ENCODE assay signal across 8 cellular contexts in genomic region chr5:142816577-142816976, GRCh38. TPM values are rescaled to one million over a fixed set of nuclear protein-coding genes. Genes with fewer than 3 reads are reported as not detected.
DNase-seq lines count a peak whose midpoint lies in the region; ATAC-seq and TF ChIP-seq lines count a peak whose summit lies in the region.

No MANE protein-coding gene starts in this region.

- H3K9ac ChIP-seq in H9 (ENCODE audit: extremely low read depth, insufficient read length, low read length) (no peak overlapping the region), smooth muscle cell (ENCODE audit: low read depth) (no peak overlapping the region), endodermal cell (ENCODE audit: extremely low read depth, low read length, poor library complexity, severe bottlenecking) (no peak overlapping the region)

- H3K27ac ChIP-seq in H9 (ENCODE audit: insufficient read length, low read depth, low read length) (no peak overlapping the region), smooth muscle cell (ENCODE audit: low read depth) (no peak overlapping the region), endodermal cell (ENCODE audit: low read depth, low read length) (no peak overlapping the region)

- ATAC-seq in GM18517 (IDR thresholded peaks at IDR 0.05; ENCODE audit: unreplicated experiment) (no peak), HG03571 (IDR thresholded peaks at IDR 0.05; ENCODE audit: unreplicated experiment) (no peak), GM19023 (IDR thresholded peaks at IDR 0.05; ENCODE audit: unreplicated experiment) (no peak)

- TF ChIP-seq CTCF in H9 (conservative IDR thresholded peaks at IDR 0.05): no peak
- no peak for TF ChIP-seq CTCF in smooth muscle cell (IDR thresholded peaks at IDR 0.05; ENCODE audit: borderline replicate concordance, insufficient read depth, poor library complexity, severe bottlenecking)
- TF ChIP-seq CTCF in endodermal cell (conservative IDR thresholded peaks at IDR 0.05): no peak

- H3F3A ChIP-seq in smooth muscle cell (ENCODE audit: low read depth): no peaks in the 10 kb centered on the region

- H3K79me2 ChIP-seq in H9 (ENCODE audit: insufficient read depth, low read length): no peaks in the 10 kb centered on the region
- no peaks in the 10 kb centered on the region for H3K79me2 ChIP-seq in smooth muscle cell (ENCODE audit: low read depth)

- no peak overlapping the region for H2AK5ac ChIP-seq in H9 (ENCODE audit: insufficient read length, low read length)

- H3K27me3 ChIP-seq in H9 (ENCODE audit: insufficient read depth, low read length) (no peaks in the 10 kb centered on the region), smooth muscle cell (ENCODE audit: low read depth) (no peaks in the 10 kb centered on the region), endodermal cell (ENCODE audit: control insufficient read depth, insufficient read depth, low read length, poor library complexity, severe bottlenecking) (no peaks in the 10 kb centered on the region)

- no peak overlapping the region for H3K4ac ChIP-seq in H9 (ENCODE audit: low read depth, low read length)

- H3K4me1 Mint-ChIP-seq in H9: peaks cover 18 to 23% of the 10 kb centered on the region in 2 experiments
- peaks cover 46% of the 10 kb centered on the region for H3K4me1 Mint-ChIP-seq in endodermal cell

- no peak overlapping the region for H3T11ph ChIP-seq in H9 (ENCODE audit: low read length)

- H2AFZ ChIP-seq in H9 (ENCODE audit: low read length) (no peak overlapping the region), smooth muscle cell (ENCODE audit: low read depth) (no peak overlapping the region)

- H2BK20ac ChIP-seq in H9 (ENCODE audit: low read depth, low read length, poor library complexity, severe bottlenecking): no peak overlapping the region

- H4K5ac ChIP-seq in H9 (ENCODE audit: insufficient read length, low read depth, low read length): no peak overlapping the region

- H3K79me1 ChIP-seq in H9 (ENCODE audit: insufficient read depth, low read depth, low read length, poor library complexity, severe bottlenecking): peaks cover 2% of the 10 kb centered on the region

- H3K4me3 Mint-ChIP-seq in H9: no peak overlapping the region
- no peak overlapping the region for H3K4me3 Mint-ChIP-seq in endodermal cell

- H3K23ac ChIP-seq in H9 (ENCODE audit: insufficient read length, low read depth, low read length): no peak overlapping the region

- no peak overlapping the region; the same call in 1 of the 2 replicates for H3K14ac ChIP-seq in H9 (ENCODE audit: insufficient read depth, low read length)

- no peak overlapping the region for H2BK5ac ChIP-seq in H9 (ENCODE audit: insufficient read length, low read length)

- no peaks in the 10 kb centered on the region for H3K9me3 ChIP-seq in H9 (ENCODE audit: control insufficient read depth, low read depth, low read length)
- H3K9me3 ChIP-seq in smooth muscle cell (replicated peaks; ENCODE audit: low read depth): no peaks in the 10 kb centered on the region
- no peaks in the 10 kb centered on the region for H3K9me3 ChIP-seq in endodermal cell (ENCODE audit: control insufficient read depth, low read length)

- no peak overlapping the region for H2BK12ac ChIP-seq in H9 (ENCODE audit: insufficient read length, low read depth, low read length)

- WGBS in H9 (ENCODE audit: extremely low coverage, insufficient read length, low lambda C conversion rate): no CpG with 5 or more reads among the region's 3 CpGs
- 30% methylated on average over 3 of the region's 3 CpGs for WGBS in smooth muscle cell (ENCODE audit: low lambda C conversion rate)
- WGBS in endodermal cell (ENCODE audit: insufficient coverage in 1 of 2, insufficient read length in 1 of 2), 2 experiments: 95% methylated on average over 3 of the region's 3 CpGs

- no peaks in the 10 kb centered on the region for H3K27me3 Mint-ChIP-seq in H9 (ENCODE audit: low read depth)
- H3K27me3 Mint-ChIP-seq in endodermal cell (ENCODE audit: insufficient read depth): no peaks in the 10 kb centered on the region

- H3K36me3 Mint-ChIP-seq in H9 (ENCODE audit: insufficient read depth in 1 of 3, low read depth in 3 of 3) (peaks cover 0 to 1% (median 0%) of the 10 kb centered on the region in 3 experiments; a peak in 1 of 7 replicates), endodermal cell (ENCODE audit: low read depth) (peaks cover 3% of the 10 kb centered on the region)

- H2BK15ac ChIP-seq in H9 (ENCODE audit: low read depth, low read length): no peak overlapping the region

- DNase-seq in H9 (no peak), SK-MEL-5 (ENCODE audit: low read depth, low spot score) (peak; percentile 61), fibroblast of peridontal ligament (ENCODE audit: extremely low read depth) (peak; percentile 31), smooth muscle cell (lab: John Stamatoyannopoulos, UW; ENCODE audit: unreplicated experiment) (peak; percentile 4), endodermal cell (no peak)

- peak overlapping the region in 2 of 3 experiments; percentile 6 to 40; a peak in 3 of 7 replicates for H3K27ac Mint-ChIP-seq in H9
- H3K27ac Mint-ChIP-seq in endodermal cell: no peak overlapping the region

- H3K9me3 Mint-ChIP-seq in H9 (no peaks in the 10 kb centered on the region), endodermal cell (no peaks in the 10 kb centered on the region)

- H3K4me2 ChIP-seq in H9 (ENCODE audit: insufficient read depth, insufficient read length, low read length): no peak overlapping the region
- peak overlapping the region; percentile 16 for H3K4me2 ChIP-seq in smooth muscle cell

- in situ Hi-C loops in SK-MEL-5 (cut with HindIII; ENCODE audit: low pct_unique_long_range_greater_than_20kb, low sequenced_read_pairs): no loop called here

- no peak overlapping the region for H3K18ac ChIP-seq in H9 (ENCODE audit: insufficient read length, low read depth, low read length)

- H4K8ac ChIP-seq in H9 (replicated peaks; ENCODE audit: insufficient read length, low read depth, low read length): no peak overlapping the region

- no peak overlapping the region for H2BK120ac ChIP-seq in H9 (ENCODE audit: low read depth, low read length, poor library complexity, severe bottlenecking)

- no peaks in the 10 kb centered on the region for H3K23me2 ChIP-seq in H9 (ENCODE audit: insufficient read length, low read depth, low read length, poor library complexity, severe bottlenecking)

- H3K4me1 ChIP-seq in H9 (ENCODE audit: insufficient read depth, low read length) (peaks cover 2% of the 10 kb centered on the region; the same call in 1 of the 2 replicates), smooth muscle cell (ENCODE audit: low read depth) (no peaks in the 10 kb centered on the region), endodermal cell (ENCODE audit: control insufficient read depth, insufficient read depth, low read length) (peaks cover 5% of the 10 kb centered on the region)

- H3K4me3 ChIP-seq in smooth muscle cell (no peak overlapping the region), endodermal cell (ENCODE audit: low read length) (no peak overlapping the region)

- no peaks in the 10 kb centered on the region for H3K36me3 ChIP-seq in smooth muscle cell (ENCODE audit: low read depth)
- no peaks in the 10 kb centered on the region for H3K36me3 ChIP-seq in endodermal cell (ENCODE audit: control insufficient read depth, insufficient read depth, low read length)

- no peak overlapping the region for H3K56ac ChIP-seq in H9 (ENCODE audit: insufficient read length, low read depth, low read length)

- H4K20me1 ChIP-seq in H9 (ENCODE audit: control insufficient read depth, insufficient read depth, insufficient read length) (no peaks in the 10 kb centered on the region), smooth muscle cell (ENCODE audit: low read depth) (no peaks in the 10 kb centered on the region)

- H4K91ac ChIP-seq in H9 (ENCODE audit: insufficient read length, low read depth, low read length): no peak overlapping the region

RNA-seq across cellular contexts. Expression of gene ARHGAP26, which starts 46.4 kb away (rescaled TPM):
- total RNA-seq in H9 (2021): 13.8 and 15.2 TPM in 2 replicates
- total RNA-seq in SK-MEL-5 (2014; rRNA removed; shearing (Covaris generic)): 9.3 and 11.8 TPM in 2 replicates
- 6.2 and 7.0 TPM in 2 replicates for polyA plus RNA-seq in SK-MEL-5 (2015; cell fraction: cytosol; rRNA removed)
- polyA plus RNA-seq in SK-MEL-5 (2015; cell fraction: nucleus; rRNA removed): 24.2 and 30.6 TPM in 2 replicates
- total RNA-seq in smooth muscle cell: 5.1 and 6.4 TPM in 2 replicates
- 2.1 and 2.2 TPM in 2 replicates for polyA plus RNA-seq in smooth muscle cell
- 10 to 100 TPM; 49.2 to 60.5 TPM for total RNA-seq in endodermal cell
- polyA plus RNA-seq in endodermal cell (2013, experiment 1 of 2): 8.2 TPM
- polyA plus RNA-seq in endodermal cell (2013, experiment 2 of 2): 7.3 TPM

Comparison
In these comparisons a context has a peak if more than half of its experiments do, and no peak if none do; other contexts are left out.
1. DNase-seq: peak in SK-MEL-5 (single experiment), fibroblast of peridontal ligament (single experiment) and smooth muscle cell (single experiment); none in H9 (single experiment) and endodermal cell (single experiment).